10 cellular contexts compared by ENCODE assay signal in genomic region chr7:6227294-6227846, GRCh38. TPM values are rescaled to one million over a fixed set of nuclear protein-coding genes. Genes with fewer than 3 reads are reported as not detected.
A peak's percentile ranks its signal among the peaks of the same experiment; 100 is the strongest.
DNase-seq lines count a peak whose midpoint lies in the region; TF ChIP-seq lines count a peak whose summit lies in the region.
"Had no signal": no experiment of that assay in that cellular context is flagged by ENCODE, and none has a peak within 500 bp of the region (broad histone marks: within the 10 kb centered on the region; RNA-seq: fewer than 3 reads in every experiment).

No MANE protein-coding gene starts in this region.

- H3K9ac ChIP-seq in stomach smooth muscle (ENCODE audit: low read length in 2 of 2), result no peak overlapping the region

- DNase-seq in MG63, result peak; percentile 39
- peak; percentile 52 to 92 for DNase-seq in cardiac fibroblast (ENCODE audit: low read depth in 2 of 2)
- DNase-seq in iris pigment epithelial cell (ENCODE audit: low read depth), result peak; percentile 52
- no peak for DNase-seq in NOMO-1 treated with dmso at 0.1 percent for 144 hours (lab: John Stamatoyannopoulos, UW; ENCODE audit: unreplicated experiment)
- no peak for DNase-seq in NCI-H146 (lab: John Stamatoyannopoulos, UW)
- no peak for DNase-seq in midbrain (lab: John Stamatoyannopoulos, UW)
- no peak for DNase-seq in NK-92 treated with Interleukin-12 subunit alpha and Interleukin-12 subunit beta, amount 100 ng/mL, for 24 hours (lab: John Stamatoyannopoulos, UW)
- DNase-seq: DMS53, right lobe of liver had no signal

- peak overlapping the region; percentile 20 for H3K27ac ChIP-seq in stomach smooth muscle (ENCODE audit: low read length)
- H3K27ac ChIP-seq: right lobe of liver had no signal

- H3K9me3 ChIP-seq in MG63, result no peaks in the 10 kb centered on the region
- H3K9me3 ChIP-seq in stomach smooth muscle (ENCODE audit: control insufficient read depth in 2 of 2, low read length in 2 of 2), result no peaks in the 10 kb centered on the region
- H3K9me3 ChIP-seq: right lobe of liver had no signal

- H3K4me3 ChIP-seq in MG63, result no peak overlapping the region
- H3K4me3 ChIP-seq in cardiac fibroblast (replicated peaks in 1 of 2; ENCODE audit: low read depth in 2 of 2, low read length in 2 of 2), result no peak overlapping the region
- peak overlapping the region in 1 of 2 donors; percentile 17 for H3K4me3 ChIP-seq in stomach smooth muscle (ENCODE audit: low read length in 2 of 2)
- H3K4me3 ChIP-seq: right lobe of liver had no signal

- no peak for TF ChIP-seq CTCF in cardiac fibroblast (IDR thresholded peaks at IDR 0.05; ENCODE audit: low read depth, low read length)

- no peaks in the 10 kb centered on the region for H3K27me3 ChIP-seq in MG63
- H3K27me3 ChIP-seq in stomach smooth muscle (ENCODE audit: control insufficient read depth in 1 of 2, insufficient read depth in 2 of 2, low read length in 2 of 2), result no peaks in the 10 kb centered on the region
- H3K27me3 ChIP-seq: right lobe of liver had no signal

- H3K4me1 ChIP-seq in stomach smooth muscle (ENCODE audit: control insufficient read depth, insufficient read depth, low read length), result peaks cover 23% of the 10 kb centered on the region
- H3K4me1 ChIP-seq: right lobe of liver had no signal

- H3K36me3 ChIP-seq in MG63 (no peaks in the 10 kb centered on the region), stomach smooth muscle (ENCODE audit: control insufficient read depth in 2 of 2, insufficient read depth in 2 of 2, low read length in 2 of 2) (no peaks in the 10 kb centered on the region)
- H3K36me3 ChIP-seq: right lobe of liver had no signal

RNA-seq across cellular contexts. Expression of gene CYTH3, which starts 45.1 kb away (rescaled TPM):
- total RNA-seq in MG63 (2014; rRNA removed; shearing (Covaris generic); ENCODE audit: low replicate concordance), result 35.3 and 40.5 TPM in 2 replicates

Comparison
In these comparisons a context has a peak if more than half of its experiments do, and no peak if none do; other contexts are left out.
1. DNase-seq: peak in MG63 (single experiment), cardiac fibroblast (2 of 2) and iris pigment epithelial cell (single experiment); none in NOMO-1 treated with dmso at 0.1 percent for 144 hours (single experiment), NCI-H146 (single experiment), midbrain (single experiment) and NK-92 treated with Interleukin-12 subunit alpha and Interleukin-12 subunit beta, amount 100 ng/mL, for 24 hours (single experiment).